In the genomic region with DNA sequence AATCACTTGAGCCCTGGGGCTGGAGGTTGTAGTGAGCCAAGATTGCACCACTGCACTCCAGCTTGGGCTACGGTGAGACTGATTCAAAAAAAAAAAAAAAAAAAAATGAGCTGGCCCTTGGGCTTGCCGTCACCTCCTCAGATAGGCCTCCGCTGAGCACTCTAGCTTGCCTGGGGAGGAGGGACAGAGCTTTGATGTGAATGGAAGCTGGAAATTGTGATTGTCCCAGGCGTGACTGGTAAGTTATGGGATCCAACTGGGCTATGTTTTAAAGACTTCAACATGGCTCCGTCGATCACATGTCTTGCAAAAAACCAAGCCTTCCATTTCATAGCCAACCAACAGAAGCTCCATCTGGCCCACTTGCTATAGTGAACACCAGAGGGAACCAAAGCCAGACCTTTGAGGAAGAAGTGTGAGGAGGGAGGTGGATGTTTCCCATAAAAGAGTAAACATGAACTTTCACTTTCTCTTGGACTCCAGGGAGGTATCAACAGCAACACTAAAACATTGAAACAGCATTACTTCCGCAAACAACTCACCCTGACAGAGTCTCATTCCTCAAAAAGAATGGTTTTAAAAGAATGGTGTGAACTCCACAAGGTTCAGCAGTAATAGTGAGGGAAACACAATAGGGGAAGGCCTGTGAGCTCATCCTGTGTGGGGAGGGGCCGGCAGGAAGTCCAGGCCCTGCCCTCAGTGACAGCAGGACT, we compare ENCODE assay signal across 10 cellular contexts. TPM values are rescaled to one million over a fixed set of nuclear protein-coding genes. Genes with fewer than 3 reads are reported as not detected.
DNase-seq lines count a peak whose midpoint lies in the region; ATAC-seq and TF ChIP-seq lines count a peak whose summit lies in the region.
"Had no signal": no experiment of that assay in that cellular context is flagged by ENCODE, and none has a peak within 500 bp of the region (broad histone marks: within the 10 kb centered on the region; RNA-seq: fewer than 3 reads in every experiment).

No MANE protein-coding gene starts in this region.

- no peaks in the 10 kb centered on the region for H3K79me2 ChIP-seq in PC-9 (ENCODE audit: low read depth)

- H3K27ac ChIP-seq in PC-9 (peak overlapping the region; percentile 94), esophagus muscularis mucosa (replicated peaks in 1 of 4) (peak overlapping the region; percentile 4 to 42 (median 31))

- peaks cover 4% of the 10 kb centered on the region for H3K9me3 Mint-ChIP-seq in osteocyte (ENCODE audit: unreplicated experiment)

- CTCF ChIA-PET in AG04449 (lab: Yijun Ruan, JAX) (interaction anchor here (0.6 to 12.5 kb wide), 22 partner anchors 9 to 663 kb away, joined by 3 to 138 read pairs (median 5); a partner anchor contains a TSS), PC-9 (lab: Charles Lee) (interaction anchor here (0.6 to 1.8 kb wide), 12 partner anchors 8 to 259 kb away, joined by 3 to 13 read pairs (median 4); no protein-coding TSS in a partner anchor)

- H3K27me3 Mint-ChIP-seq in osteocyte (ENCODE audit: unreplicated experiment): no peaks in the 10 kb centered on the region
- H3K27me3 Mint-ChIP-seq: IgD-negative memory B cell had no signal

- TF ChIP-seq EP300 in esophagus muscularis mucosa (IDR thresholded peaks at IDR 0.05): no peak

- no peaks in the 10 kb centered on the region for H3K36me3 Mint-ChIP-seq in osteocyte (ENCODE audit: unreplicated experiment)

- no peaks in the 10 kb centered on the region for H3K9me2 ChIP-seq in PC-9 (ENCODE audit: insufficient read depth)

- no peaks in the 10 kb centered on the region for H3K27me3 ChIP-seq in PC-9 (ENCODE audit: insufficient read depth, low read depth)
- H3K27me3 ChIP-seq in esophagus muscularis mucosa: no peaks in the 10 kb centered on the region

- POLR2A ChIA-PET in AG04449 (lab: Yijun Ruan, JAX): interaction anchor here (0.6 to 2.0 kb wide), 5 partner anchors 10 to 75 kb away, joined by 3 to 6 read pairs (median 5); no protein-coding TSS in a partner anchor
- POLR2A ChIA-PET in PC-9 (lab: Charles Lee; ENCODE audit: unreplicated experiment): interaction anchor here (0.6 to 0.8 kb wide), 5 partner anchors 12 to 747 kb away, joined by 3 to 22 read pairs (median 4); a partner anchor contains a TSS

- H3K4me1 ChIP-seq in PC-9 (replicated peaks; ENCODE audit: insufficient read depth) (peaks cover 46% of the 10 kb centered on the region), esophagus muscularis mucosa (peaks cover 10 to 21% (median 18%) of the 10 kb centered on the region in 4 donors)

- 89% methylated on average over 8 of the region's 8 CpGs for WGBS in esophagus muscularis mucosa
- 82% methylated on average over 8 of the region's 8 CpGs for WGBS in lower leg skin, 2 donors

- TF ChIP-seq CTCF in AG04449 (IDR thresholded peaks at IDR 0.05; ENCODE audit: insufficient read depth, low read length, missing control alignments) (peak; percentile 59), PC-9 (conservative IDR thresholded peaks at IDR 0.05) (peak; percentile 62), esophagus muscularis mucosa (IDR thresholded peaks at IDR 0.05) (peak in 2 of 3 experiments; percentile 5 to 19), osteocyte (IDR thresholded peaks at IDR 0.05) (peak; percentile 60), lower leg skin (IDR thresholded peaks at IDR 0.05) (no peak)

- H3K4me3 Mint-ChIP-seq in osteocyte (ENCODE audit: unreplicated experiment): peak overlapping the region; percentile 29
- H3K4me3 Mint-ChIP-seq: IgD-negative memory B cell, neural crest cell had no signal

- TSS peak; percentile 100 for BruUV-seq in PC-9 (replicated peaks; lab: Mats Ljungman, UMichigan)

- TF ChIP-seq POLR2A in esophagus muscularis mucosa (IDR thresholded peaks at IDR 0.05; ENCODE audit: low read depth): no peak
- TF ChIP-seq POLR2A in lower leg skin (IDR thresholded peaks at IDR 0.05): no peak

- H3K9me3 ChIP-seq in PC-9 (ENCODE audit: insufficient read depth, low read depth): peaks cover 9% of the 10 kb centered on the region; the same call in 1 of the 2 replicates
- H3K9me3 ChIP-seq in esophagus muscularis mucosa: peaks cover 0 to 9% (median 5%) of the 10 kb centered on the region in 4 donors

- H3K4me3 ChIP-seq in AG04449 (ENCODE audit: low read depth, low read length): no peak overlapping the region
- peak overlapping the region; percentile 27; the same call in 1 of the 2 replicates for H3K4me3 ChIP-seq in PC-9
- H3K4me3 ChIP-seq in esophagus muscularis mucosa: no peak overlapping the region
- H3K4me3 ChIP-seq in lower leg skin (ENCODE audit: low read depth, poor library complexity, severe bottlenecking): no peak overlapping the region

- H3K27ac Mint-ChIP-seq in osteocyte (ENCODE audit: unreplicated experiment): peak overlapping the region; percentile 91

- peak overlapping the region; percentile 73 for H3K4me2 ChIP-seq in PC-9

- DNase-seq in AG04449 (ENCODE audit: low read depth, low spot score): peak; percentile 59
- peak; percentile 51 to 93 for DNase-seq in PC-9
- peak; percentile 83 for DNase-seq in esophagus muscularis mucosa (ENCODE audit: extremely low spot score)
- no peak for DNase-seq in osteocyte (ENCODE audit: extremely low spot score, unreplicated experiment)
- DNase-seq in lower leg skin (ENCODE audit: low spot score in 2 of 2): no peak
- no peak for DNase-seq in NCI-H510A (lab: John Stamatoyannopoulos, UW)

- H3K36me3 ChIP-seq in PC-9 (ENCODE audit: low read depth): no peaks in the 10 kb centered on the region
- no peaks in the 10 kb centered on the region for H3K36me3 ChIP-seq in esophagus muscularis mucosa

- peaks cover 34% of the 10 kb centered on the region for H3K4me1 Mint-ChIP-seq in osteocyte (ENCODE audit: unreplicated experiment)

- peaks cover 45% of the 10 kb centered on the region for H3F3A ChIP-seq in PC-9 (ENCODE audit: insufficient read depth, low read depth)

- ATAC-seq in GM18511 (IDR thresholded peaks at IDR 0.05; ENCODE audit: unreplicated experiment) (peak; percentile 86), HG02970 (IDR thresholded peaks at IDR 0.05; ENCODE audit: low FRiP score, unreplicated experiment) (peak; percentile 69)

- intact Hi-C loops in PC-9 (cut with micrococcal nuclease; ENCODE audit: unreplicated experiment): loop anchor here (1.0 to 5.0 kb wide), 7 partner anchors 74 to 667 kb away; no protein-coding TSS in a partner anchor
- intact Hi-C loops in esophagus muscularis mucosa (cut with DNase I): no loop called here
- intact Hi-C loops in lower leg skin (cut with DNase I; ENCODE audit: low total_unique reads): no loop called here

- no peaks in the 10 kb centered on the region for H4K20me1 ChIP-seq in PC-9 (ENCODE audit: insufficient read depth)

- H2AFZ ChIP-seq in PC-9: peak overlapping the region; percentile 48

RNA-seq across cellular contexts. Expression of a gene that starts 59.3 kb away (rescaled TPM):
- total RNA-seq in PC-9 (2021) (0.28 and 0.40 TPM in 2 replicates), esophagus muscularis mucosa (1 to 10 TPM in 2 of 4 donors, under 1 TPM in 2; 0.42 to 2.4 (median 0.99) TPM), osteocyte (0.50 TPM in 1 of 2 replicates, not detected in the other), lower leg skin (1 to 10 TPM in 2 of 4 donors, under 1 TPM in 1, not detected in 1; 0.36 to 7.9 (median 3.2) TPM)

Comparison
In these comparisons a context has a peak if more than half of its experiments do, and no peak if none do; other contexts are left out.
1. DNase-seq: peak in AG04449 (single experiment), PC-9 (2 of 2) and esophagus muscularis mucosa (single experiment); none in osteocyte (single experiment), lower leg skin (0 of 2) and NCI-H510A (single experiment).
2. CTCF ChIP-seq: peak in AG04449 (single experiment), PC-9 (single experiment), esophagus muscularis mucosa (2 of 3) and osteocyte (single experiment); none in lower leg skin (0 of 3).